ENCODE assay signal across 9 cellular contexts in the genomic region with DNA sequence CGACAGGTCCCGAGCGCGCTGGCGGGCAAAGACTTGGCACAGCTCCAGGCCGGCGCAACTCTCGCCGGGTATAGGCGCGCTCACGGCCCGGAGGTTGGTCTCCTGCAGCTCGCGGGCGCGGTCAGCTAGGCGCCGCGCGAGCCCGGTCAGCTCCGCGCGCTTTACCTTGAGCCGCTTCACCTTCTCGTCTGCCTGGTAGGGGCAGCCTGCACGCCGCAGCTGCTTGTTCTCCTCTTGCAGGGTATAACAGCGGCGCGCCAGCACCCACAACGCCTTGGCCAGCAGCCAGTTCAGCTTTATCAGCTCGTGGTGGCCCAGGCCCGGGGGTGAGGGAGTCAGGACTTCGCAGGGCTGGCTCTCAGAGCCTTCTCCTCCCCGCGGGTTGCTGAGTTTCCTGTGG. TPM values are rescaled to one million over a fixed set of nuclear protein-coding genes. Genes with fewer than 3 reads are reported as not detected.
DNase-seq lines count a peak whose midpoint lies in the region; ATAC-seq, FAIRE-seq and TF ChIP-seq lines count a peak whose summit lies in the region.
"Not testable (repeated sequence)": the region's sequence is repeated elsewhere in the genome, so short reads cannot be mapped to it uniquely, and the experiment has no call there.
"Had no signal": no experiment of that assay in that cellular context is flagged by ENCODE, and none has a peak within 500 bp of the region (broad histone marks: within the 10 kb centered on the region; RNA-seq: fewer than 3 reads in every experiment).

No MANE protein-coding gene starts in this region.

- not testable (repeated sequence) for H3K9ac ChIP-seq in GM12878 (ENCODE audit: control insufficient read depth, insufficient read depth, low read length)

- ATAC-seq in GM18907 (IDR thresholded peaks at IDR 0.05; ENCODE audit: unreplicated experiment) (peak; percentile 15), HG03354 (IDR thresholded peaks at IDR 0.05; ENCODE audit: poor library complexity, severe bottlenecking, unreplicated experiment) (peak; percentile 3), GM12878 (peak; percentile 52), left cardiac atrium (peak; percentile 12 to 47), memory B cell (ENCODE audit: low read depth) (peak; percentile 18)
- ATAC-seq in activated CD4-positive, CD25-positive, alpha-beta regulatory T cell treated with anti-CD3 and anti-CD28 coated beads, Interleukin-2, amount 50 U/mL, for 24 hours: peak; percentile 28 to 30
- peak; percentile 66 for ATAC-seq in stimulated activated effector memory CD8-positive, alpha-beta T cell treated with anti-CD3 and anti-CD28 coated beads, Interleukin-12 subunit alpha, Interleukin-12 subunit beta, amount 100 ng/mL, for 72 hours

- H3K79me2 ChIP-seq in GM12878 (ENCODE audit: control insufficient read depth, insufficient read depth, low read length): not testable (repeated sequence)

- not testable (repeated sequence) for H4K20me1 ChIP-seq in GM12878 (ENCODE audit: control insufficient read depth, insufficient read depth)

- intact Hi-C loops in GM12878 (cut with micrococcal nuclease; ENCODE audit: unreplicated experiment); left cardiac atrium (cut with DNase I): not testable (repeated sequence)

- not testable (repeated sequence) for TF ChIP-seq CTCF in GM12878 (IDR thresholded peaks at IDR 0.05 in 2 of 3, conservative IDR thresholded peaks at IDR 0.05 in 1 of 3; ENCODE audit: control insufficient read depth in 2 of 3, extremely low read depth in 1 of 3, insufficient read depth in 1 of 3, low read depth in 3 of 3, low read length in 3 of 3)

- WGBS in GM12878 (ENCODE audit: insufficient coverage, insufficient replicate concordance, low lambda C conversion rate, missing lambda C conversion rate): no CpG with 5 or more reads among the region's 38 CpGs

- CTCF ChIA-PET in GM12878 (lab: Yijun Ruan, JAX): not testable (repeated sequence)

- not testable (repeated sequence) for H3K9me3 Mint-ChIP-seq in memory B cell; stimulated activated effector memory CD8-positive, alpha-beta T cell treated with anti-CD3 and anti-CD28 coated beads, Interleukin-12 subunit alpha, Interleukin-12 subunit beta, amount 100 ng/mL, for 72 hours

- H3K27ac ChIP-seq in GM12878 (ENCODE audit: control insufficient read depth, insufficient read depth): not testable (repeated sequence)

- FAIRE-seq in GM12878 (lab: Jason Lieb, UNC): not testable (repeated sequence)

- not testable (repeated sequence) for TF ChIP-seq EP300 in GM12878 (IDR thresholded peaks at IDR 0.05; ENCODE audit: borderline replicate concordance in 1 of 2, control insufficient read depth in 1 of 2, low read depth in 2 of 2, low read length in 2 of 2)

- H3K4me3 Mint-ChIP-seq in memory B cell; stimulated activated effector memory CD8-positive, alpha-beta T cell treated with anti-CD3 and anti-CD28 coated beads, Interleukin-12 subunit alpha, Interleukin-12 subunit beta, amount 100 ng/mL, for 72 hours: not testable (repeated sequence)

- not testable (repeated sequence) for TF ChIP-seq POLR2A in GM12878 (IDR thresholded peaks at IDR 0.05; ENCODE audit: low read depth, low read length)

- not testable (repeated sequence) for H3K9me3 ChIP-seq in GM12878 (replicated peaks; ENCODE audit: control insufficient read depth, insufficient read depth, low read length)

- H2AFZ ChIP-seq in GM12878 (ENCODE audit: control insufficient read depth, low read depth, low read length): not testable (repeated sequence)

- SMC1A ChIA-PET in GM12878 (lab: Charles Lee; ENCODE audit: uncharacterized antibody, unreplicated experiment): not testable (repeated sequence)

- not testable (repeated sequence) for H3K4me1 ChIP-seq in GM12878 (ENCODE audit: control insufficient read depth, insufficient read depth, low read length)

- H3K27ac Mint-ChIP-seq in memory B cell; stimulated activated effector memory CD8-positive, alpha-beta T cell treated with anti-CD3 and anti-CD28 coated beads, Interleukin-12 subunit alpha, Interleukin-12 subunit beta, amount 100 ng/mL, for 72 hours: not testable (repeated sequence)

- not testable (repeated sequence) for TF ChIP-seq RAD21 in GM12878 (IDR thresholded peaks at IDR 0.05; ENCODE audit: insufficient read depth, low read depth, low read length)

- POLR2A ChIA-PET in GM12878 (lab: Charles Lee): not testable (repeated sequence)

- not testable (repeated sequence) for H3K27me3 Mint-ChIP-seq in memory B cell

- not testable (repeated sequence) for H3K36me3 Mint-ChIP-seq in memory B cell; stimulated activated effector memory CD8-positive, alpha-beta T cell treated with anti-CD3 and anti-CD28 coated beads, Interleukin-12 subunit alpha, Interleukin-12 subunit beta, amount 100 ng/mL, for 72 hours

- H3K27me3 ChIP-seq in GM12878 (replicated peaks in 1 of 2; ENCODE audit: control insufficient read depth in 2 of 2, insufficient read depth in 2 of 2, low read length in 1 of 2): not testable (repeated sequence)

- H3K4me1 Mint-ChIP-seq in memory B cell; stimulated activated effector memory CD8-positive, alpha-beta T cell treated with anti-CD3 and anti-CD28 coated beads, Interleukin-12 subunit alpha, Interleukin-12 subunit beta, amount 100 ng/mL, for 72 hours: not testable (repeated sequence)

- not testable (repeated sequence) for H3K36me3 ChIP-seq in GM12878 (ENCODE audit: control insufficient read depth in 2 of 2, insufficient read depth in 2 of 2, low read length in 1 of 2)

- H3K4me3 ChIP-seq in GM12878: not testable (repeated sequence)

- H3K4me2 ChIP-seq in GM12878 (ENCODE audit: control insufficient read depth, insufficient read depth): not testable (repeated sequence)

- not testable (repeated sequence) for DNase-seq in GM12878 (ENCODE audit: low read depth, low spot score); left cardiac atrium; memory B cell (ENCODE audit: low spot score in 2 of 2); stimulated activated effector memory CD8-positive, alpha-beta T cell treated with anti-CD3 and anti-CD28 coated beads, Interleukin-12 subunit alpha, Interleukin-12 subunit beta, amount 100 ng/mL, for 72 hours (ENCODE audit: low spot score in 2 of 2)

- RAD21 ChIA-PET in GM12878 (lab: Charles Lee; ENCODE audit: unreplicated experiment): not testable (repeated sequence)

- in situ Hi-C loops in GM12878 (cut with MboI): not testable (repeated sequence)

- not testable (repeated sequence) for BruUV-seq in GM12878 (replicated peaks; lab: Mats Ljungman, UMichigan)

RNA-seq across cellular contexts. Expression of a gene that starts 1.7 kb away (rescaled TPM):
- total RNA-seq in GM12878 (2013; cell fraction: nucleolus; rRNA removed): 0.29 and 0.42 TPM in 2 replicates
- total RNA-seq in GM12878 (2014; rRNA removed) (0.11 TPM in 2 replicates), GM12878 (2014; rRNA removed; fragmentation: Illumina TruSeq; extraction: Trizol) (not detected in 2 replicates), GM12878 (2021) (0.23 and 0.24 TPM in 2 replicates), left cardiac atrium (under 1 TPM; 0.05 to 0.21 TPM)
- not detected for polyA plus RNA-seq in GM12878 (2011; ENCODE audit: low read depth)
- polyA plus RNA-seq in GM12878 (2011; rRNA removed) (0.03 TPM in 1 of 2 replicates, not detected in the other), GM12878 (2014; fragmentation: Illumina TruSeq; extraction: Trizol) (0.03 and 0.05 TPM in 2 replicates), GM12878 (2014; fragmentation: Nextera tagmentation; extraction: Ambion mirVana) (not detected), GM12878 (2014; rRNA removed) (0.01 TPM in 1 of 2 replicates, not detected in the other), GM12878 (2016; fragmentation: Nextera tagmentation; extraction: Ambion mirVana) (under 1 TPM; 0.04 to 0.14 TPM)
- polyA plus RNA-seq in GM12878 (2011; cell fraction: cytosol; rRNA removed): 0.01 and 0.03 TPM in 2 replicates
- 0.03 and 0.10 TPM in 2 replicates for polyA plus RNA-seq in GM12878 (2011; cell fraction: nucleus; rRNA removed)
- polyA plus RNA-seq in GM12878 (2012): 0.10 TPM in 1 of 2 replicates, not detected in the other
- 0.05 TPM in 1 of 2 replicates, not detected in the other for polyA minus RNA-seq in GM12878 (2011; rRNA and poly(A)+ RNA removed)
- polyA minus RNA-seq in GM12878 (2011; cell fraction: cytosol; rRNA and poly(A)+ RNA removed): 0.27 TPM in 1 of 2 replicates, not detected in the other
- 0.67 and 0.73 TPM in 2 replicates for polyA minus RNA-seq in GM12878 (2011; cell fraction: nucleus; rRNA and poly(A)+ RNA removed)
- total RNA-seq: Daoy, HT-29 had no signal

RNA-seq across cellular contexts. Expression of a gene that starts 18.0 kb away (rescaled TPM):
- total RNA-seq in GM12878 (2013; cell fraction: nucleolus; rRNA removed): 21.7 and 22.1 TPM in 2 replicates
- total RNA-seq in GM12878 (2014; rRNA removed): 55.7 and 59.2 TPM in 2 replicates
- total RNA-seq in GM12878 (2014; rRNA removed; fragmentation: Illumina TruSeq; extraction: Trizol): 80.2 and 85.4 TPM in 2 replicates
- total RNA-seq in GM12878 (2021): 52.2 and 56.3 TPM in 2 replicates
- 30.1 TPM for polyA plus RNA-seq in GM12878 (2011; ENCODE audit: low read depth)
- polyA plus RNA-seq in GM12878 (2011; rRNA removed): 58.8 and 62.1 TPM in 2 replicates
- 37.8 and 46.6 TPM in 2 replicates for polyA plus RNA-seq in GM12878 (2011; cell fraction: cytosol; rRNA removed)
- polyA plus RNA-seq in GM12878 (2011; cell fraction: nucleus; rRNA removed): 18.3 and 22.8 TPM in 2 replicates
- 43.4 and 52.4 TPM in 2 replicates for polyA plus RNA-seq in GM12878 (2012)
- polyA plus RNA-seq in GM12878 (2014; fragmentation: Illumina TruSeq; extraction: Trizol): 141 and 156 TPM in 2 replicates
- 100 to 1,000 TPM; 149 to 168 TPM for polyA plus RNA-seq in GM12878 (2014; fragmentation: Nextera tagmentation; extraction: Ambion mirVana)
- polyA plus RNA-seq in GM12878 (2014; rRNA removed): 68.6 and 73.3 TPM in 2 replicates
- polyA plus RNA-seq in GM12878 (2016; fragmentation: Nextera tagmentation; extraction: Ambion mirVana): 100 to 1,000 TPM; 141 to 148 TPM
- polyA minus RNA-seq in GM12878 (2011; rRNA and poly(A)+ RNA removed): 24.4 and 30.7 TPM in 2 replicates
- polyA minus RNA-seq in GM12878 (2011; cell fraction: cytosol; rRNA and poly(A)+ RNA removed): 12.3 and 15.4 TPM in 2 replicates
- 6.2 and 11.0 TPM in 2 replicates for polyA minus RNA-seq in GM12878 (2011; cell fraction: nucleus; rRNA and poly(A)+ RNA removed)
- total RNA-seq in left cardiac atrium: 10 to 100 TPM; 40.1 to 42.3 TPM

Comparison
In these comparisons a context has a peak if more than half of its experiments do, and no peak if none do; other contexts are left out.
1. ATAC-seq: peak in every context shown above with its lines; median percentile 66 in stimulated activated effector memory CD8-positive, alpha-beta T cell treated with anti-CD3 and anti-CD28 coated beads, Interleukin-12 subunit alpha, Interleukin-12 subunit beta, amount 100 ng/mL, for 72 hours; 52 in GM12878; 30 in left cardiac atrium; 29 in activated CD4-positive, CD25-positive, alpha-beta regulatory T cell treated with anti-CD3 and anti-CD28 coated beads, Interleukin-2, amount 50 U/mL, for 24 hours; 18 in memory B cell; 15 in GM18907; 3 in HG03354.